18 cellular contexts compared by ENCODE assay signal in the genomic region with DNA sequence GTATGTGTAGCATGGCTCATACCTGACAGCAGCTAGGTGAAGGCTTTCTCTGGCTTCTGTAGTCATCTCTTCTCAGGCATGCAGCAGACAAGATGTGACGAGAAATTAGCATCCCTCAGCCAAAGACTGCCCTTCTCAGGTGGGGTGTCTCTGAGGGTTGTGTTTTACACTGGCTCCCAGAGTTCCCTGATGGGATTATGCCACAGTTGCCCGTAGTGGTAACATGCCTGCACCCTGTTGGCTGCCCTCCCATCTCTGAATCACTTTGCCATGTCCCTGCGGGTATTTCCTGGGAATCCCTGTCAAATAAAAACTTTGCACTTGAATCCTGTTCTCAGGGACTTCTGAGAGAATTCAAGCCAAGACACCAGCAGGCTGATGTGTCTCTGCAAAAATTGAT.
DNase-seq lines count a peak whose midpoint lies in the region; FAIRE-seq and TF ChIP-seq lines count a peak whose summit lies in the region.
"Had no signal": no experiment of that assay in that cellular context is flagged by ENCODE, and none has a peak within 500 bp of the region (broad histone marks: within the 10 kb centered on the region; RNA-seq: fewer than 3 reads in every experiment).

No MANE protein-coding gene starts in this region.

- H3K4me3 ChIP-seq in retinal pigment epithelial cell (ENCODE audit: low read length) (no peak overlapping the region), tibial artery (no peak overlapping the region)
- H3K4me3 ChIP-seq: hepatocyte, lower lobe of right lung, right lobe of liver, suprapubic skin had no signal

- POLR2A ChIA-PET in RWPE1 (lab: Yijun Ruan, JAX; ENCODE audit: low non-redundant PET), result no interaction called here

- CTCF ChIA-PET in RWPE1 (lab: Yijun Ruan, JAX), result no interaction called here

- no peak for TF ChIP-seq CTCF in RWPE1 (conservative IDR thresholded peaks at IDR 0.05; ENCODE audit: low read depth)
- TF ChIP-seq CTCF in retinal pigment epithelial cell (conservative IDR thresholded peaks at IDR 0.05; ENCODE audit: low read depth, low read length), result no peak
- no peak for TF ChIP-seq CTCF in tibial artery (IDR thresholded peaks at IDR 0.05)

- peak; percentile 6 for FAIRE-seq in H54 (lab: Jason Lieb, UNC)
- FAIRE-seq: endometrium, GM12892 had no signal

- no peaks in the 10 kb centered on the region for H3K4me1 ChIP-seq in tibial artery
- H3K4me1 ChIP-seq: lower lobe of right lung, right lobe of liver had no signal

- DNase-seq in H54 (ENCODE audit: insufficient read length, low spot score) (peak; percentile 31), RWPE1 (ENCODE audit: low spot score) (peak; percentile 30), epithelial cell of prostate (ENCODE audit: low read depth, low spot score) (peak; percentile 10), retinal pigment epithelial cell (ENCODE audit: low read depth) (peak; percentile 33), pons (ENCODE audit: low spot score) (no peak), tibial artery (no peak)
- no peak for DNase-seq in activated T-cell treated with anti-CD3 and anti-CD28 coated beads, Interleukin-2, amount 50 U/mL, for 1 hour
- DNase-seq: activated CD4-positive, alpha-beta T cell treated with anti-CD3 and anti-CD28 coated beads for 4 hours; CD4-positive, alpha-beta T cell; cortex of kidney; lower lobe of right lung; NCI-H1417; NCI-H524 treated with DMSO at 0.1 percent for 48 hours; right lobe of liver had no signal

- H3K27me3 ChIP-seq in tibial artery, result no peaks in the 10 kb centered on the region
- H3K27me3 ChIP-seq: hepatocyte, right lobe of liver, suprapubic skin had no signal

- H3K27ac ChIP-seq in RWPE1 (peak overlapping the region; percentile 47), epithelial cell of prostate (no peak overlapping the region), tibial artery (no peak overlapping the region)
- H3K27ac ChIP-seq: hepatocyte, lower lobe of right lung, right lobe of liver, suprapubic skin had no signal

- no peaks in the 10 kb centered on the region for H3K36me3 ChIP-seq in tibial artery
- H3K36me3 ChIP-seq: lower lobe of right lung, right lobe of liver, suprapubic skin had no signal

- intact Hi-C loops in tibial artery (cut with DNase I; ENCODE audit: low total_unique reads), result loop anchor here (10.0 kb wide), 1 partner anchor 1397 kb away; no protein-coding TSS in a partner anchor

- H3K9me3 ChIP-seq in tibial artery, result no peaks in the 10 kb centered on the region
- H3K9me3 ChIP-seq: lower lobe of right lung, right lobe of liver, suprapubic skin had no signal

- no peak for TF ChIP-seq POLR2A in H54 (IDR thresholded peaks at IDR 0.05; ENCODE audit: low read depth, low read length)

Comparison
In these comparisons a context has a peak if more than half of its experiments do, and no peak if none do; other contexts are left out.
1. DNase-seq: peak in H54 (single experiment), RWPE1 (single experiment), epithelial cell of prostate (single experiment) and retinal pigment epithelial cell (single experiment); none in pons (single experiment), activated T-cell treated with anti-CD3 and anti-CD28 coated beads, Interleukin-2, amount 50 U/mL, for 1 hour (single experiment) and tibial artery (0 of 2).